30 cellular contexts compared by ENCODE assay signal in genomic region chr22:18071968-18072310, GRCh38. TPM values are rescaled to one million over a fixed set of nuclear protein-coding genes. Genes with fewer than 3 reads are reported as not detected.
DNase-seq lines count a peak whose midpoint lies in the region; ATAC-seq and TF ChIP-seq lines count a peak whose summit lies in the region.
"Had no signal": no experiment of that assay in that cellular context is flagged by ENCODE, and none has a peak within 500 bp of the region (broad histone marks: within the 10 kb centered on the region; RNA-seq: fewer than 3 reads in every experiment).

No MANE protein-coding gene starts in this region.

- H3K9me2 ChIP-seq in Loucy (replicated peaks; ENCODE audit: low read depth, low read length), result no peaks in the 10 kb centered on the region
- H3K9me2 ChIP-seq: SK-N-SH had no signal

- peaks cover 24% of the 10 kb centered on the region for H3K4me1 Mint-ChIP-seq in brain

- DNase-seq in NCI-H2107 treated with DMSO at 0.1 percent for 48 hours (lab: John Stamatoyannopoulos, UW; ENCODE audit: unreplicated experiment) (peak; percentile 30), NCI-H2107 (lab: John Stamatoyannopoulos, UW) (no peak), psoas muscle (no peak), amygdala (lab: John Stamatoyannopoulos, UW) (no peak), mammary epithelial cell (no peak)
- DNase-seq: 8988T; activated CD4-positive, alpha-beta memory T cell treated with anti-CD3 and anti-CD28 coated beads for 36 hours; activated CD4-positive, CD25-positive, alpha-beta regulatory T cell treated with anti-CD3 and anti-CD28 coated beads, Interleukin-2, amount 50 U/mL, for 72 hours; activated naive CD4-positive, alpha-beta T cell treated with anti-CD3 and anti-CD28 coated beads, Interleukin-2, amount 50 U/mL, for 16 hours; Calu3; DMS79; kidney glomerular epithelial cell; lower lobe of right lung; mucosa of descending colon; NCI-H1105 treated with DMSO at 0.1 percent for 48 hours; NCI-H2081; nephron progenitor cell; PC-3; SK-N-SH; stimulated activated naive CD4-positive, alpha-beta T cell treated with Interleukin-2 at 50 U/mL for 16 hours; testis; uterus had no signal

- H3K4me1 ChIP-seq in Loucy (ENCODE audit: insufficient read depth, low read length, poor library complexity, severe bottlenecking) (peaks cover 9% of the 10 kb centered on the region), psoas muscle (peaks cover 36% of the 10 kb centered on the region), mammary epithelial cell (ENCODE audit: insufficient read depth, low read length) (peaks cover 38% of the 10 kb centered on the region)

- CTCF ChIA-PET in mammary epithelial cell (lab: Charles Lee; ENCODE audit: low non-redundant PET), result no interaction called here

- H3K9me3 ChIP-seq in Loucy (ENCODE audit: insufficient read depth, low read depth, low read length), result no peaks in the 10 kb centered on the region
- no peaks in the 10 kb centered on the region for H3K9me3 ChIP-seq in psoas muscle
- no peaks in the 10 kb centered on the region for H3K9me3 ChIP-seq in mammary epithelial cell (replicated peaks; ENCODE audit: insufficient read depth, low read length)
- H3K9me3 ChIP-seq: gastroesophageal sphincter, lower lobe of right lung, mucosa of descending colon, SK-N-SH, testis, uterus had no signal

- WGBS in psoas muscle, 3 donors, result 17 to 29% (median 17%) methylated on average over 1 of the region's 1 CpG
- 78% methylated on average over 1 of the region's 1 CpG for WGBS in mammary epithelial cell (ENCODE audit: low coverage, missing lambda C conversion rate)

- no TSS peak for BruUV-seq in mammary epithelial cell (replicated peaks; lab: Mats Ljungman, UMichigan)

- H3K79me2 ChIP-seq in Loucy (ENCODE audit: insufficient read depth, low read length) (peaks cover 8% of the 10 kb centered on the region; the same call in 1 of the 2 replicates), mammary epithelial cell (ENCODE audit: insufficient read depth, low read length) (peaks cover 7% of the 10 kb centered on the region)

- dilution Hi-C loops in mammary epithelial cell (cut with HindIII; ENCODE audit: low sequenced_read_pairs), result no loop called here

- peaks cover 0 to 7% (median 0%) of the 10 kb centered on the region in 5 experiments for H3K9me3 Mint-ChIP-seq in brain
- H3K9me3 Mint-ChIP-seq: activated CD4-positive, alpha-beta memory T cell treated with anti-CD3 and anti-CD28 coated beads for 36 hours; GM23338; nephron progenitor cell; T-helper 1 cell treated with Interleukin-12 subunit alpha and Interleukin-12 subunit beta and Interleukin-4 antibody, amounts not matched to agents 30 μg/mL and 1 μg/mL, for 36 hours had no signal

- H3K27me3 Mint-ChIP-seq in brain, result peaks cover 13% of the 10 kb centered on the region

- H3F3A ChIP-seq in Loucy (ENCODE audit: low read depth), result no peaks in the 10 kb centered on the region

- H3K27ac ChIP-seq in psoas muscle, result peak overlapping the region; percentile 23
- no peak overlapping the region for H3K27ac ChIP-seq in mammary epithelial cell (ENCODE audit: insufficient read depth, low read depth, low read length)
- H3K27ac ChIP-seq: gastroesophageal sphincter, lower lobe of right lung, testis had no signal

- H2AFZ ChIP-seq in Loucy (ENCODE audit: low read length) (no peak overlapping the region), mammary epithelial cell (ENCODE audit: low read depth, low read length) (no peak overlapping the region)
- H2AFZ ChIP-seq: GM23338 had no signal

- H3K9ac ChIP-seq in Loucy (ENCODE audit: low read depth, low read length, poor library complexity, severe bottlenecking) (no peak overlapping the region), mammary epithelial cell (ENCODE audit: insufficient read depth, low read length) (no peak overlapping the region)
- H3K9ac ChIP-seq: SK-N-SH had no signal

- no peaks in the 10 kb centered on the region for H3K36me3 Mint-ChIP-seq in brain
- H3K36me3 Mint-ChIP-seq: activated CD4-positive, alpha-beta memory T cell treated with anti-CD3 and anti-CD28 coated beads for 36 hours had no signal

- no peak overlapping the region for H3K4me3 ChIP-seq in Loucy (ENCODE audit: low read length, poor library complexity, severe bottlenecking)
- no peak overlapping the region for H3K4me3 ChIP-seq in psoas muscle
- H3K4me3 ChIP-seq in mammary epithelial cell (replicated peaks in 1 of 3; ENCODE audit: insufficient read depth in 1 of 3, low read depth in 2 of 3, low read length in 3 of 3), result no peak overlapping the region
- H3K4me3 ChIP-seq: gastroesophageal sphincter, GM23338, lower lobe of right lung, mucosa of descending colon, skin epidermis, testis, uterus had no signal

- intact Hi-C loops in psoas muscle (cut with DNase I), result loop anchor here (5.0 kb wide), 2 partner anchors 45 to 175 kb away; no protein-coding TSS in a partner anchor
- intact Hi-C loops in mammary epithelial cell (cut with micrococcal nuclease), result loop anchor here (2.0 to 10.0 kb wide), 3 partner anchors 39 to 517 kb away; no protein-coding TSS in a partner anchor

- in situ Hi-C loops in mammary epithelial cell (cut with MboI; ENCODE audit: low sequenced_read_pairs in 2 of 2), result loop anchor here (5.0 to 10.0 kb wide), 6 partner anchors 40 to 237 kb away; no protein-coding TSS in a partner anchor

- TF ChIP-seq CTCF in Loucy (conservative IDR thresholded peaks at IDR 0.05; ENCODE audit: low read length) (peak; percentile 32), brain (conservative IDR thresholded peaks at IDR 0.05) (no peak), psoas muscle (IDR thresholded peaks at IDR 0.05) (no peak), mammary epithelial cell (conservative IDR thresholded peaks at IDR 0.05 in 1 of 2, IDR thresholded peaks at IDR 0.05 in 1 of 2; ENCODE audit: extremely low read depth in 1 of 2, insufficient read depth in 1 of 2, low read depth in 1 of 2, low read length in 2 of 2) (no peak)

- H3K27me3 ChIP-seq in Loucy (ENCODE audit: insufficient read depth, low read length, poor library complexity, severe bottlenecking), result no peaks in the 10 kb centered on the region
- no peaks in the 10 kb centered on the region for H3K27me3 ChIP-seq in psoas muscle (ENCODE audit: insufficient read depth in 3 of 3, low read length in 2 of 3)
- no peaks in the 10 kb centered on the region for H3K27me3 ChIP-seq in mammary epithelial cell (ENCODE audit: insufficient read depth, low read length)
- H3K27me3 ChIP-seq: gastroesophageal sphincter, testis, uterus had no signal

- H3K4me2 ChIP-seq in Loucy (ENCODE audit: low read depth, low read length, poor library complexity, severe bottlenecking) (no peak overlapping the region), mammary epithelial cell (ENCODE audit: insufficient read depth, low read depth, low read length) (no peak overlapping the region)
- H3K4me2 ChIP-seq: GM23338, SK-N-SH had no signal

- H3K36me3 ChIP-seq in Loucy (ENCODE audit: insufficient read depth, low read length) (no peaks in the 10 kb centered on the region), psoas muscle (ENCODE audit: insufficient read depth in 1 of 2, low read depth in 1 of 2) (no peaks in the 10 kb centered on the region), mammary epithelial cell (ENCODE audit: insufficient read depth, low read length) (no peaks in the 10 kb centered on the region)
- H3K36me3 ChIP-seq: gastroesophageal sphincter, lower lobe of right lung, uterus had no signal

- peak in 1 of 4 donors; percentile 43 for ATAC-seq in psoas muscle
- no peak for ATAC-seq in GM21367 (IDR thresholded peaks at IDR 0.05; ENCODE audit: unreplicated experiment)
- ATAC-seq: gastroesophageal sphincter, GM23338, lower lobe of right lung, mucosa of descending colon, PC-3 had no signal

- no peaks in the 10 kb centered on the region for H4K20me1 ChIP-seq in Loucy (ENCODE audit: insufficient read depth, low read length, poor library complexity, severe bottlenecking)
- no peaks in the 10 kb centered on the region for H4K20me1 ChIP-seq in mammary epithelial cell (ENCODE audit: insufficient read depth, low read length)

- H3K4me3 Mint-ChIP-seq in brain, result peak overlapping the region in 1 of 5 experiments; percentile 47
- H3K4me3 Mint-ChIP-seq: activated CD4-positive, alpha-beta memory T cell treated with anti-CD3 and anti-CD28 coated beads for 36 hours; GM23338; nephron progenitor cell; T-helper 1 cell treated with Interleukin-12 subunit alpha and Interleukin-12 subunit beta and Interleukin-4 antibody, amounts not matched to agents 30 μg/mL and 1 μg/mL, for 36 hours had no signal

- peak overlapping the region in 3 of 5 experiments; percentile 17 to 61 (median 18) for H3K27ac Mint-ChIP-seq in brain
- H3K27ac Mint-ChIP-seq: activated CD4-positive, alpha-beta memory T cell treated with anti-CD3 and anti-CD28 coated beads for 36 hours; GM23338; T-helper 1 cell treated with Interleukin-12 subunit alpha and Interleukin-12 subunit beta and Interleukin-4 antibody, amounts not matched to agents 30 μg/mL and 1 μg/mL, for 36 hours had no signal

RNA-seq across cellular contexts. Expression of gene PEX26, which starts 5.9 kb away (rescaled TPM):
- polyA plus RNA-seq in brain (ENCODE audit: insufficient read depth, low read depth, low replicate concordance) (30.2 TPM), psoas muscle (10 to 100 TPM; 11.2 to 19.0 (median 15.2) TPM), mammary epithelial cell (20.1 TPM)
- total RNA-seq in psoas muscle (10 to 100 TPM; 17.6 to 23.4 (median 19.8) TPM), mammary epithelial cell (10 to 100 TPM; 26.5 to 35.1 TPM)
- 62.6 TPM for polyA minus RNA-seq in mammary epithelial cell

RNA-seq across cellular contexts. Expression of gene TUBA8, which starts 38.7 kb away (rescaled TPM):
- polyA plus RNA-seq in brain (ENCODE audit: insufficient read depth, low read depth, low replicate concordance), result 14.4 TPM
- total RNA-seq in psoas muscle, result 100 to 1,000 TPM in 3 of 4 donors, 10 to 100 TPM in 1; 80.2 to 150 (median 118) TPM
- 100 to 1,000 TPM in 2 of 3 donors, 10 to 100 TPM in 1; 38.8 to 142 (median 115) TPM for polyA plus RNA-seq in psoas muscle
- under 1 TPM; 0.19 to 0.33 TPM for total RNA-seq in mammary epithelial cell
- polyA plus RNA-seq in mammary epithelial cell, result 0.65 TPM
- polyA minus RNA-seq in mammary epithelial cell, result not detected
- total RNA-seq: MCF 10A had no signal

RNA-seq across cellular contexts. Expression of gene MICAL3, which starts 47.6 kb away (rescaled TPM):
- 30.9 TPM for polyA plus RNA-seq in brain (ENCODE audit: insufficient read depth, low read depth, low replicate concordance)
- 10 to 100 TPM; 15.5 to 38.3 (median 27.1) TPM for total RNA-seq in psoas muscle
- 1 to 10 TPM; 2.1 to 6.9 (median 3.5) TPM for polyA plus RNA-seq in psoas muscle
- 100 to 1,000 TPM in 1 of 2 donors, 10 to 100 TPM in 1; 67.2 to 102 TPM for total RNA-seq in mammary epithelial cell
- polyA plus RNA-seq in mammary epithelial cell, result 31.3 TPM
- 110 TPM for polyA minus RNA-seq in mammary epithelial cell
